In the genomic region with DNA sequence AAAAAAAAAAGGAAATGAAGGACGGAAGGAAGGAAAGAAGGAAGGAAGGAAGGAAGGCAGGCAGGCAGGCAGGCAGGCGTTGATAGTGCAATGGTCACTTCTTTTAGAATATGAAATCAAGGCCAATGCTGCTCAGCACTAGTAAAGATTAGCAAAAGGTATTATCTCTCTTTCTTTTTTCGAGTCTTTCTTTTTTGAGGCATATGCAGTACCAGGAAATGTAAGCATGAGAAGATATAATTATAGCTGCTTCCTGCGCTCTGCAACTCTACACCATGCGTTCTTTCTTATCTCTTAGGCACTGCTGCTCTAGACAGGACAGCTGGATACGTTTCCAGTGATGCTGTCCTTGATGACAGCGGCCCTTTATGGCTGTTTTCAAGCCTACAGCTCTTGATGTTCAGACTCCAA, we compare ENCODE assay signal across 29 cellular contexts.
DNase-seq lines count a peak whose midpoint lies in the region; ATAC-seq and TF ChIP-seq lines count a peak whose summit lies in the region.
"Had no signal": no experiment of that assay in that cellular context is flagged by ENCODE, and none has a peak within 500 bp of the region (broad histone marks: within the 10 kb centered on the region; RNA-seq: fewer than 3 reads in every experiment).

No MANE protein-coding gene starts in this region.

- no peaks in the 10 kb centered on the region for H3K36me3 ChIP-seq in DND-41 (ENCODE audit: insufficient read depth, low read length)
- H3K36me3 ChIP-seq in left ventricle myocardium inferior, result no peaks in the 10 kb centered on the region
- no peaks in the 10 kb centered on the region for H3K36me3 ChIP-seq in psoas muscle (ENCODE audit: insufficient read depth in 1 of 2, low read depth in 1 of 2)
- H3K36me3 ChIP-seq in thyroid gland, result no peaks in the 10 kb centered on the region
- H3K36me3 ChIP-seq: brain microvascular endothelial cell, heart right ventricle had no signal

- H3K4me1 ChIP-seq in DND-41 (ENCODE audit: insufficient read depth, low read length) (no peaks in the 10 kb centered on the region), left ventricle myocardium inferior (peaks cover 5% of the 10 kb centered on the region), psoas muscle (no peaks in the 10 kb centered on the region), thyroid gland (no peaks in the 10 kb centered on the region)
- H3K4me1 ChIP-seq: Caco-2, heart right ventricle had no signal

- H2AFZ ChIP-seq in DND-41 (ENCODE audit: low read depth, low read length), result 0 out of 2 replicates have a peak overlapping the region, but pooled peaks have one; percentile 8

- H3K79me2 ChIP-seq in DND-41 (ENCODE audit: insufficient read depth, low read length), result no peaks in the 10 kb centered on the region

- no peak overlapping the region for H3K4me3 Mint-ChIP-seq in activated CD8-positive, alpha-beta T cell treated with anti-CD3 and anti-CD28 coated beads, Interleukin-2, amount 10 ng/mL, durations not matched to agents 7 days and 5 days
- H3K4me3 Mint-ChIP-seq: T-helper 1 cell treated with Interleukin-12 subunit alpha and Interleukin-12 subunit beta and Interleukin-4 antibody, amounts not matched to agents 30 μg/mL and 1 μg/mL, for 36 hours had no signal

- H3K36me3 Mint-ChIP-seq in activated CD8-positive, alpha-beta T cell treated with anti-CD3 and anti-CD28 coated beads, Interleukin-2, amount 10 ng/mL, durations not matched to agents 7 days and 5 days (ENCODE audit: low read depth), result no peaks in the 10 kb centered on the region

- H3K4me3 ChIP-seq in DND-41 (ENCODE audit: low read depth in 1 of 2, low read length in 2 of 2) (no peak overlapping the region), left ventricle myocardium inferior (no peak overlapping the region), psoas muscle (no peak overlapping the region), thyroid gland (replicated peaks in 1 of 3) (no peak overlapping the region)
- H3K4me3 ChIP-seq: heart right ventricle, smooth muscle cell had no signal

- H3K9me3 ChIP-seq in DND-41 (ENCODE audit: insufficient read depth, low read length, severe bottlenecking) (no peaks in the 10 kb centered on the region), left ventricle myocardium inferior (replicated peaks) (no peaks in the 10 kb centered on the region), psoas muscle (no peaks in the 10 kb centered on the region), thyroid gland (no peaks in the 10 kb centered on the region)
- H3K9me3 ChIP-seq: Caco-2, heart right ventricle had no signal

- WGBS in psoas muscle, 3 donors, result 63 to 74% (median 73%) methylated on average over 7 of the region's 7 CpGs
- WGBS in thyroid gland, 2 donors, result 71 to 74% methylated on average over 7 of the region's 7 CpGs

- intact Hi-C loops in left ventricle myocardium inferior (cut with micrococcal nuclease), result no loop called here
- intact Hi-C loops in psoas muscle (cut with DNase I), result no loop called here
- intact Hi-C loops in thyroid gland (cut with DNase I), result no loop called here

- CTCF ChIA-PET in activated CD8-positive, alpha-beta T cell treated with anti-CD3 and anti-CD28 coated beads, Interleukin-2, amount 10 ng/mL, durations not matched to agents 7 days and 5 days (lab: Charles Lee), result no interaction called here

- H4K20me1 ChIP-seq in DND-41 (ENCODE audit: insufficient read depth, low read length), result no peaks in the 10 kb centered on the region

- POLR2A ChIA-PET in activated CD8-positive, alpha-beta T cell treated with anti-CD3 and anti-CD28 coated beads, Interleukin-2, amount 10 ng/mL, durations not matched to agents 7 days and 5 days (lab: Charles Lee), result no interaction called here

- H3K9me3 Mint-ChIP-seq in activated CD8-positive, alpha-beta T cell treated with anti-CD3 and anti-CD28 coated beads, Interleukin-2, amount 10 ng/mL, durations not matched to agents 7 days and 5 days (ENCODE audit: insufficient read depth), result no peaks in the 10 kb centered on the region
- H3K9me3 Mint-ChIP-seq: T-helper 1 cell treated with Interleukin-12 subunit alpha and Interleukin-12 subunit beta and Interleukin-4 antibody, amounts not matched to agents 30 μg/mL and 1 μg/mL, for 36 hours had no signal

- H3K27ac ChIP-seq in DND-41 (ENCODE audit: low read length), result no peak overlapping the region
- H3K27ac ChIP-seq in left ventricle myocardium inferior (replicated peaks), result peak overlapping the region; percentile 31
- no peak overlapping the region for H3K27ac ChIP-seq in psoas muscle
- no peak overlapping the region for H3K27ac ChIP-seq in thyroid gland
- H3K27ac ChIP-seq: brain microvascular endothelial cell, HL-60 had no signal

- no peak for TF ChIP-seq POLR2A in thyroid gland (IDR thresholded peaks at IDR 0.05)

- no peaks in the 10 kb centered on the region for H3K4me1 Mint-ChIP-seq in activated CD8-positive, alpha-beta T cell treated with anti-CD3 and anti-CD28 coated beads, Interleukin-2, amount 10 ng/mL, durations not matched to agents 7 days and 5 days (ENCODE audit: low read depth)

- no peak overlapping the region for H3K4me2 ChIP-seq in DND-41 (ENCODE audit: insufficient read depth, low read length)
- H3K4me2 ChIP-seq: smooth muscle cell had no signal

- no peak overlapping the region for H3K9ac ChIP-seq in DND-41 (ENCODE audit: low read depth, low read length)

- H3K27me3 ChIP-seq in DND-41 (ENCODE audit: insufficient read depth, low read length, poor library complexity) (no peaks in the 10 kb centered on the region), left ventricle myocardium inferior (ENCODE audit: low read depth) (no peaks in the 10 kb centered on the region), psoas muscle (ENCODE audit: insufficient read depth in 3 of 3, low read length in 2 of 3) (no peaks in the 10 kb centered on the region), thyroid gland (no peaks in the 10 kb centered on the region)
- H3K27me3 ChIP-seq: brain microvascular endothelial cell, heart right ventricle had no signal

- TF ChIP-seq CTCF in DND-41 (IDR thresholded peaks at IDR 0.05; ENCODE audit: borderline replicate concordance, extremely low read depth, low read length, poor library complexity, severe bottlenecking), result no peak
- TF ChIP-seq CTCF in left ventricle myocardium inferior (IDR thresholded peaks at IDR 0.05; ENCODE audit: borderline replicate concordance), result peak; percentile 23
- no peak for TF ChIP-seq CTCF in psoas muscle (IDR thresholded peaks at IDR 0.05)
- TF ChIP-seq CTCF in thyroid gland (IDR thresholded peaks at IDR 0.05), result no peak

- DNase-seq in DND-41, result no peak
- peak; percentile 75 for DNase-seq in NCI-H2171 treated with DMSO at 0.1 percent for 48 hours (lab: John Stamatoyannopoulos, UW)
- no peak for DNase-seq in left ventricle myocardium inferior
- no peak for DNase-seq in psoas muscle
- no peak for DNase-seq in activated CD8-positive, alpha-beta T cell treated with anti-CD3 and anti-CD28 coated beads, Interleukin-2, amount 10 ng/mL, durations not matched to agents 7 days and 5 days
- DNase-seq in SIG-M5 (lab: John Stamatoyannopoulos, UW), result no peak
- no peak for DNase-seq in thyroid gland
- DNase-seq: activated CD4-positive, alpha-beta T cell treated with anti-CD3 and anti-CD28 coated beads for 48 hours; activated naive CD4-positive, alpha-beta T cell; activated T-cell treated with anti-CD3 and anti-CD28 coated beads, Interleukin-2, amount 50 U/mL, for 48 hours; brain microvascular endothelial cell; Caco-2; effector CD8-positive, alpha-beta T cell; foreskin fibroblast; heart right ventricle; left colon; mesendoderm; NCI-H1417; NCI-H2107; NCI-H526; occipital lobe; stimulated activated CD4-positive, alpha-beta T cell treated with anti-CD3 and anti-CD28 coated beads, Interleukin-2, amount 100 ng/mL, for 24 hours; substantia nigra had no signal

- no peak overlapping the region for H3K27ac Mint-ChIP-seq in activated CD8-positive, alpha-beta T cell treated with anti-CD3 and anti-CD28 coated beads, Interleukin-2, amount 10 ng/mL, durations not matched to agents 7 days and 5 days
- H3K27ac Mint-ChIP-seq: T-helper 1 cell treated with Interleukin-12 subunit alpha and Interleukin-12 subunit beta and Interleukin-4 antibody, amounts not matched to agents 30 μg/mL and 1 μg/mL, for 36 hours had no signal

- ATAC-seq in DND-41 (ENCODE audit: insufficient read depth, low read depth) (no peak), SK-N-SH treated with all-trans-retinoic acid at 6 μM for 48 hours (peak; percentile 95), psoas muscle (no peak)
- no peak for ATAC-seq in activated CD8-positive, alpha-beta T cell treated with anti-CD3 and anti-CD28 coated beads, Interleukin-2, amount 10 ng/mL, durations not matched to agents 7 days and 5 days
- ATAC-seq: HCT116, HepG2, left colon had no signal

- H3K27me3 Mint-ChIP-seq in activated CD8-positive, alpha-beta T cell treated with anti-CD3 and anti-CD28 coated beads, Interleukin-2, amount 10 ng/mL, durations not matched to agents 7 days and 5 days (ENCODE audit: low read depth), result no peaks in the 10 kb centered on the region

TF ChIP-seq in SK-N-SH treated with all-trans-retinoic acid at 6 μM for 48 hours, 23 proteins besides CTCF, POLR2A, EP300 and RAD21:
- TF ChIP-seq OSR1 (CRISPR knock-in tag; IDR thresholded peaks at IDR 0.05) (no peak), ZFP30 (CRISPR knock-in tag; IDR thresholded peaks at IDR 0.05) (no peak), PPARA (CRISPR knock-in tag; IDR thresholded peaks at IDR 0.05; ENCODE audit: borderline replicate concordance) (no peak), CSDC2 (CRISPR knock-in tag; IDR thresholded peaks at IDR 0.05) (no peak)
